25 cellular contexts compared by ENCODE assay signal in the genomic region with DNA sequence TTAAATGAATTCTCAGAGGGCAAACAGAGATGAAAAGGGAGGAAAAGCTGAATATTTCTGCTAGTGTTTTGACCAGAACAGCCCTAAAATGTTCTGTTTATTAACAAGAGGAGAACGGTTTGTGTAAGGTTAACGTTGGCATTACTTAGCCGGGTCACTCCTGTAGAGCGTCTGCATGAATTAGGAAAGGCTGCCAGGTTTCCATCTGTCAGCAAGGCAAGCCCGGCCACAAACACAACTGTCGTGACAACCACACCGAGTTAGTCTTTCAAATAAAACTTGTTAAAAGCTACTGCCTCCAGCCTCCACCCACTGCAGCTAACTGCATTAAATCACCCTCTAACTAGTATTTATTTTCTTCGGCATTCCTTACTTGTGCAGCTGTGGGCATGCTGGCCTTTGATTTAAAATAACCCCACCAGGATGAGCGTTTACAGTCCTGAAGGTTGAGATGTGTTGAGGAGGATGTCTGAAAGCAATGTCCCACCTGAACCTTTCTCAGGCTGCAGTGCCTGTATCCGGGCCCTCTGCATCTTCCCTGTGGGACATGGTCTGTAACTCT.
DNase-seq lines count a peak whose midpoint lies in the region; ATAC-seq and TF ChIP-seq lines count a peak whose summit lies in the region.
"Had no signal": no experiment of that assay in that cellular context is flagged by ENCODE, and none has a peak within 500 bp of the region (broad histone marks: within the 10 kb centered on the region; RNA-seq: fewer than 3 reads in every experiment).

No MANE protein-coding gene starts in this region.

- H3K4me2 ChIP-seq in GM23338 = 0 out of 2 replicates have a peak overlapping the region, but pooled peaks have one; percentile 38

- H2AFZ ChIP-seq in GM23338 = no peak overlapping the region

- WGBS in tibial nerve, 2 donors = 36 to 38% methylated on average over 10 of the region's 10 CpGs

- no peak overlapping the region for H3K27ac Mint-ChIP-seq in GM23338
- H3K27ac Mint-ChIP-seq: activated CD4-positive, alpha-beta T cell treated with anti-CD3 and anti-CD28 coated beads, Interleukin-2, amount 10 ng/mL, durations not matched to agents 7 days and 5 days; activated naive CD8-positive, alpha-beta T cell treated with anti-CD3 and anti-CD28 coated beads for 36 hours; activated T-helper 2 cell treated with anti-CD3 and anti-CD28 coated beads, Interferon-gamma antibody, Interleukin-2, Interleukin-4, amounts not matched to agents 10 μg/mL and 5 μg/mL and 100 μg/mL, durations not matched to agents 14 hours and 24 hours and 36 hours; stimulated activated effector memory CD8-positive, alpha-beta T cell treated with anti-CD3 and anti-CD28 coated beads, Interleukin-12 subunit alpha, Interleukin-12 subunit beta, amount 100 ng/mL, for 72 hours had no signal

- no peak for TF ChIP-seq POLR2A in tibial nerve (IDR thresholded peaks at IDR 0.05)

- H3K4me3 Mint-ChIP-seq in GM23338 = no peak overlapping the region
- H3K4me3 Mint-ChIP-seq: activated CD4-positive, alpha-beta T cell treated with anti-CD3 and anti-CD28 coated beads, Interleukin-2, amount 10 ng/mL, durations not matched to agents 7 days and 5 days; activated naive CD8-positive, alpha-beta T cell treated with anti-CD3 and anti-CD28 coated beads for 36 hours; neural crest cell; stimulated activated effector memory CD8-positive, alpha-beta T cell treated with anti-CD3 and anti-CD28 coated beads, Interleukin-12 subunit alpha, Interleukin-12 subunit beta, amount 100 ng/mL, for 72 hours had no signal

- H3K27me3 ChIP-seq in GM23338 (ENCODE audit: insufficient read depth) = no peaks in the 10 kb centered on the region
- H3K27me3 ChIP-seq in stomach smooth muscle (ENCODE audit: control insufficient read depth in 1 of 2, insufficient read depth in 2 of 2, low read length in 2 of 2) = no peaks in the 10 kb centered on the region
- no peaks in the 10 kb centered on the region for H3K27me3 ChIP-seq in tibial nerve
- H3K27me3 ChIP-seq: esophagus squamous epithelium, testis had no signal

- peaks cover 37% of the 10 kb centered on the region for H3K4me1 Mint-ChIP-seq in GM23338
- H3K4me1 Mint-ChIP-seq: activated CD4-positive, alpha-beta T cell treated with anti-CD3 and anti-CD28 coated beads, Interleukin-2, amount 10 ng/mL, durations not matched to agents 7 days and 5 days; activated naive CD8-positive, alpha-beta T cell treated with anti-CD3 and anti-CD28 coated beads for 36 hours; neural crest cell; stimulated activated effector memory CD8-positive, alpha-beta T cell treated with anti-CD3 and anti-CD28 coated beads, Interleukin-12 subunit alpha, Interleukin-12 subunit beta, amount 100 ng/mL, for 72 hours had no signal

- ATAC-seq in GM23338 (no peak; the same call in 2 of the 3 replicates), left lobe of liver (peak; percentile 38), GM18498 (IDR thresholded peaks at IDR 0.05; ENCODE audit: unreplicated experiment) (no peak)
- ATAC-seq: GM12878; stimulated activated effector memory CD8-positive, alpha-beta T cell treated with anti-CD3 and anti-CD28 coated beads, Interleukin-12 subunit alpha, Interleukin-12 subunit beta, amount 100 ng/mL, for 72 hours had no signal

- H3K9me3 ChIP-seq in stomach smooth muscle (ENCODE audit: control insufficient read depth in 2 of 2, low read length in 2 of 2) (no peaks in the 10 kb centered on the region), tibial nerve (no peaks in the 10 kb centered on the region)
- H3K9me3 ChIP-seq: esophagus squamous epithelium, prostate gland, testis had no signal

- H3K4me3 ChIP-seq in GM23338 = no peak overlapping the region
- H3K4me3 ChIP-seq in stomach smooth muscle (ENCODE audit: low read length in 2 of 2) = peak overlapping the region; percentile 6 to 40
- peak overlapping the region in 1 of 4 donors; percentile 13 for H3K4me3 ChIP-seq in tibial nerve
- H3K4me3 ChIP-seq: GM12878, prostate gland, SK-N-MC, testis had no signal

- H3K9ac ChIP-seq in stomach smooth muscle (ENCODE audit: low read length in 2 of 2) = peak overlapping the region; percentile 20 to 29

- H3K27ac ChIP-seq in GM23338 (ENCODE audit: low read depth) (peak overlapping the region; percentile 60; the same call in 1 of the 2 replicates), stomach smooth muscle (ENCODE audit: low read length) (no peak overlapping the region), tibial nerve (peak overlapping the region in 2 of 4 donors; percentile 28 to 32)
- H3K27ac ChIP-seq: esophagus squamous epithelium, prostate gland, SK-N-MC, testis, VCaP had no signal

- peaks cover 6% of the 10 kb centered on the region; the same call in 1 of the 2 replicates for H3K9me2 ChIP-seq in GM23338 (ENCODE audit: insufficient read depth)

- TF ChIP-seq CTCF in GM23338 (conservative IDR thresholded peaks at IDR 0.05; ENCODE audit: low read depth in 2 of 2) = no peak
- no peak for TF ChIP-seq CTCF in tibial nerve (IDR thresholded peaks at IDR 0.05)

- peaks cover 10% of the 10 kb centered on the region; the same call in 1 of the 2 replicates for H3K79me2 ChIP-seq in GM23338 (replicated peaks; ENCODE audit: insufficient read depth)

- TF ChIP-seq EP300 in tibial nerve (IDR thresholded peaks at IDR 0.05) = no peak

- no peaks in the 10 kb centered on the region for H3K36me3 ChIP-seq in GM23338 (ENCODE audit: insufficient read depth)
- H3K36me3 ChIP-seq in stomach smooth muscle (ENCODE audit: control insufficient read depth in 2 of 2, insufficient read depth in 2 of 2, low read length in 2 of 2) = no peaks in the 10 kb centered on the region
- H3K36me3 ChIP-seq in tibial nerve = no peaks in the 10 kb centered on the region
- H3K36me3 ChIP-seq: esophagus squamous epithelium, prostate gland had no signal

- H4K20me1 ChIP-seq in GM23338 (replicated peaks; ENCODE audit: insufficient read depth) = no peaks in the 10 kb centered on the region; the same call in none of the 2 replicates

- H3K27me3 Mint-ChIP-seq in GM23338 (ENCODE audit: insufficient read depth, low read depth, poor library complexity) = peaks cover 2% of the 10 kb centered on the region
- H3K27me3 Mint-ChIP-seq: activated CD4-positive, alpha-beta T cell treated with anti-CD3 and anti-CD28 coated beads, Interleukin-2, amount 10 ng/mL, durations not matched to agents 7 days and 5 days; activated naive CD8-positive, alpha-beta T cell treated with anti-CD3 and anti-CD28 coated beads for 36 hours had no signal

- H3F3A ChIP-seq in GM23338 (replicated peaks; ENCODE audit: low read depth) = no peaks in the 10 kb centered on the region

- H3K9me3 Mint-ChIP-seq in GM23338 = no peaks in the 10 kb centered on the region
- H3K9me3 Mint-ChIP-seq: activated CD4-positive, alpha-beta T cell treated with anti-CD3 and anti-CD28 coated beads, Interleukin-2, amount 10 ng/mL, durations not matched to agents 7 days and 5 days; activated naive CD8-positive, alpha-beta T cell treated with anti-CD3 and anti-CD28 coated beads for 36 hours; activated T-helper 2 cell treated with anti-CD3 and anti-CD28 coated beads, Interferon-gamma antibody, Interleukin-2, Interleukin-4, amounts not matched to agents 10 μg/mL and 5 μg/mL and 100 μg/mL, durations not matched to agents 14 hours and 24 hours and 36 hours; neural crest cell; stimulated activated effector memory CD8-positive, alpha-beta T cell treated with anti-CD3 and anti-CD28 coated beads, Interleukin-12 subunit alpha, Interleukin-12 subunit beta, amount 100 ng/mL, for 72 hours had no signal

- H3K36me3 Mint-ChIP-seq in GM23338 (ENCODE audit: low read depth) = no peaks in the 10 kb centered on the region; the same call in 2 of the 3 replicates
- H3K36me3 Mint-ChIP-seq: stimulated activated effector memory CD8-positive, alpha-beta T cell treated with anti-CD3 and anti-CD28 coated beads, Interleukin-12 subunit alpha, Interleukin-12 subunit beta, amount 100 ng/mL, for 72 hours had no signal

- peaks cover 25% of the 10 kb centered on the region for H3K4me1 ChIP-seq in GM23338 (ENCODE audit: insufficient read depth)
- peaks cover 11% of the 10 kb centered on the region for H3K4me1 ChIP-seq in stomach smooth muscle (ENCODE audit: control insufficient read depth, insufficient read depth, low read length)
- peaks cover 0 to 14% (median 0%) of the 10 kb centered on the region in 4 donors for H3K4me1 ChIP-seq in tibial nerve
- H3K4me1 ChIP-seq: prostate gland, testis had no signal

- DNase-seq in GM23338 (ENCODE audit: low spot score) (peak; percentile 18), cerebellar cortex (ENCODE audit: low spot score) (peak; percentile 53), left lobe of liver (ENCODE audit: low spot score) (no peak), NK-92 (lab: John Stamatoyannopoulos, UW; ENCODE audit: unreplicated experiment) (no peak), tibial nerve (ENCODE audit: low spot score in 2 of 2) (no peak)
- DNase-seq: activated CD4-positive, alpha-beta T cell treated with anti-CD3 and anti-CD28 coated beads, Interleukin-2, amount 10 ng/mL, durations not matched to agents 7 days and 5 days; activated naive CD8-positive, alpha-beta T cell treated with anti-CD3 and anti-CD28 coated beads for 36 hours; AML-193; effector memory CD4-positive, alpha-beta T cell; esophagus squamous epithelium; Kasumi-1; NCI-H1105; NCI-H2081; NCI-H510A; stimulated activated CD4-positive, alpha-beta T cell treated with anti-CD3 and anti-CD28 coated beads, Interleukin-2, amount 100 ng/mL, for 24 hours had no signal

TF ChIP-seq in GM23338, 12 proteins besides CTCF, POLR2A, EP300 and RAD21 (continues in another document):
- TF ChIP-seq ZNF114 (CRISPR knock-in tag; IDR thresholded peaks at IDR 0.05) = no peak
- TF ChIP-seq NANOG (IDR thresholded peaks at IDR 0.05; ENCODE audit: borderline replicate concordance) = no peak
- TF ChIP-seq JUNB (IDR thresholded peaks at IDR 0.05; ENCODE audit: unreplicated experiment) = no peak
- TF ChIP-seq EZH2 (IDR thresholded peaks at IDR 0.05; ENCODE audit: low read depth, unreplicated experiment) = no peak

Comparison
In these comparisons a context has a peak if more than half of its experiments do, and no peak if none do; other contexts are left out.
1. DNase-seq: peak in GM23338 (single experiment) and cerebellar cortex (single experiment); none in left lobe of liver (single experiment), NK-92 (single experiment) and tibial nerve (0 of 2).